In genomic region chr9:126804696-126805545, GRCh38 we compare ENCODE assay signal across 8 cellular contexts. TPM values are rescaled to one million over a fixed set of nuclear protein-coding genes. Genes with fewer than 3 reads are reported as not detected.
DNase-seq lines count a peak whose midpoint lies in the region; ATAC-seq, FAIRE-seq and TF ChIP-seq lines count a peak whose summit lies in the region.

Gene ZBTB43, plus strand, starts transcription at chr9:126805040. Its CDS starts 27,470 bp downstream, at chr9:126832510.

- peak; percentile 89 to 96 for TF ChIP-seq EP300 in tibial nerve (IDR thresholded peaks at IDR 0.05)

- TF ChIP-seq CTCF in tibial nerve (IDR thresholded peaks at IDR 0.05), result peak in 1 of 5 experiments; percentile 21

- peak within 1 kb of the TSS; percentile 50 for H4K12ac ChIP-seq in trophoblast cell (ENCODE audit: low read depth, low read length)

- peak; percentile 94 for DNase-seq in GM12891 (ENCODE audit: insufficient read length, low spot score)
- DNase-seq in NCI-H146 treated with DMSO at 0.1 percent for 48 hours (lab: John Stamatoyannopoulos, UW; ENCODE audit: unreplicated experiment), result peak; percentile 79
- peak; percentile 97 to 99 (median 97) for DNase-seq in T-helper 1 cell
- peak; percentile 98 for DNase-seq in cardiac septum (ENCODE audit: low spot score)
- DNase-seq in trophoblast cell, result peak; percentile 93 to 96
- DNase-seq in tibial nerve (ENCODE audit: low spot score in 2 of 2), result peak; percentile 89 to 95

- peak within 1 kb of the TSS; percentile 88 for H4K8ac ChIP-seq in trophoblast cell (ENCODE audit: low read depth, low read length)

- H3K4me2 ChIP-seq in trophoblast cell (ENCODE audit: low read length), result peak within 1 kb of the TSS; percentile 68

- H3K9me3 ChIP-seq in trophoblast cell (ENCODE audit: insufficient read depth, low read depth, low read length) (no peaks in the 10 kb centered on the region), tibial nerve (no peaks in the 10 kb centered on the region)

- 2% methylated on average over 77 to 79 of the region's 79 CpGs for WGBS in adipose tissue, 3 donors
- WGBS in trophoblast cell (ENCODE audit: extremely low coverage, insufficient coverage, insufficient read length), result no CpG with 5 or more reads among the region's 79 CpGs
- WGBS in tibial nerve, 2 donors, result 3 to 4% methylated on average over 42 to 66 of the region's 79 CpGs

- no peaks in the 10 kb centered on the region for H3K36me3 ChIP-seq in trophoblast cell (ENCODE audit: control insufficient read depth in 1 of 2, insufficient read depth in 2 of 2, low read length in 2 of 2)
- H3K36me3 ChIP-seq in tibial nerve, result peaks cover 0 to 11% (median 0%) of the 10 kb centered on the region in 3 donors

- H3K79me2 ChIP-seq in trophoblast cell (ENCODE audit: control insufficient read depth, insufficient read depth, low read length, poor library complexity), result peaks cover 5% of the 10 kb centered on the region

- H3K4me1 ChIP-seq in trophoblast cell (ENCODE audit: control insufficient read depth in 1 of 2, insufficient read depth in 2 of 2, low read length in 2 of 2) (peaks cover 5 to 6% of the 10 kb centered on the region in 2 experiments), tibial nerve (peaks cover 0 to 39% (median 15%) of the 10 kb centered on the region in 4 donors)

- peak within 1 kb of the TSS; percentile 43 for H3K4ac ChIP-seq in trophoblast cell (ENCODE audit: low read depth, low read length)

- TF ChIP-seq POLR2A in GM12891 (IDR thresholded peaks at IDR 0.05; ENCODE audit: low read depth, low read length), result peak; percentile 91
- TF ChIP-seq POLR2A in tibial nerve (IDR thresholded peaks at IDR 0.05), result peak; percentile 45 to 68

- peak within 1 kb of the TSS; percentile 79 for H3K9ac ChIP-seq in trophoblast cell (ENCODE audit: low read length)

- no peak within 1 kb of the TSS for H2AK5ac ChIP-seq in trophoblast cell (ENCODE audit: low read length)

- H3K79me1 ChIP-seq in trophoblast cell (ENCODE audit: low read length), result peaks cover 4% of the 10 kb centered on the region

- FAIRE-seq in GM12891 (lab: Jason Lieb, UNC), result peak; percentile 93

- H2BK5ac ChIP-seq in trophoblast cell (ENCODE audit: low read depth, low read length, poor library complexity), result peak within 1 kb of the TSS; percentile 21

- H2BK12ac ChIP-seq in trophoblast cell (ENCODE audit: low read length), result no peak within 1 kb of the TSS

- H2BK120ac ChIP-seq in trophoblast cell (ENCODE audit: insufficient read depth, low read length, poor library complexity), result peak within 1 kb of the TSS; percentile 34

- peak within 1 kb of the TSS; percentile 83 for H2AFZ ChIP-seq in trophoblast cell (ENCODE audit: insufficient read depth, low read length, poor library complexity)

- H3K18ac ChIP-seq in trophoblast cell (ENCODE audit: low read length), result peak within 1 kb of the TSS; percentile 40

- intact Hi-C loops in cardiac septum (cut with DNase I), result no loop called here

- H3K23ac ChIP-seq in trophoblast cell (ENCODE audit: low read length), result no peak within 1 kb of the TSS

- ATAC-seq in HG02840 (IDR thresholded peaks at IDR 0.05; ENCODE audit: low FRiP score, unreplicated experiment), result peak; percentile 81

- no peaks in the 10 kb centered on the region for H3K27me3 ChIP-seq in trophoblast cell (ENCODE audit: insufficient read depth, low read length)
- no peaks in the 10 kb centered on the region for H3K27me3 ChIP-seq in tibial nerve

- H3K27ac ChIP-seq in adipose tissue (ENCODE audit: low read depth, low read length) (peak within 1 kb of the TSS; percentile 71), trophoblast cell (ENCODE audit: low read depth, low read length) (peak within 1 kb of the TSS; percentile 61), tibial nerve (peak within 1 kb of the TSS in 3 of 4 donors; percentile 55 to 90 (median 84))

- peak within 1 kb of the TSS; percentile 58 for H4K91ac ChIP-seq in trophoblast cell (ENCODE audit: low read depth, low read length)

- H3K4me3 ChIP-seq in trophoblast cell (ENCODE audit: low read depth, low read length) (peak within 1 kb of the TSS; percentile 88), tibial nerve (peak within 1 kb of the TSS; percentile 60 to 96 (median 84))

- peak within 1 kb of the TSS; percentile 57 for H3K14ac ChIP-seq in trophoblast cell (ENCODE audit: low read length)

TF ChIP-seq in GM12891, 5 proteins besides CTCF, POLR2A, EP300 and RAD21:
- TF ChIP-seq PAX5 (IDR thresholded peaks at IDR 0.05; ENCODE audit: insufficient read depth, low read length, severe bottlenecking), result no peak
- peak; percentile 91 for TF ChIP-seq POLR2AphosphoS5 (IDR thresholded peaks at IDR 0.05; ENCODE audit: low read depth, low read length)
- TF ChIP-seq SPI1 (IDR thresholded peaks at IDR 0.05; ENCODE audit: low read depth, low read length), result no peak
- TF ChIP-seq POU2F2 (IDR thresholded peaks at IDR 0.05; ENCODE audit: low read depth, low read length), result peak; percentile 59
- TF ChIP-seq TAF1 (IDR thresholded peaks at IDR 0.05; ENCODE audit: low read depth, low read length), result peak; percentile 87
TF ChIP-seq in GM12891: peak in this region for 3.

RNA-seq across cellular contexts. Expression of gene ZBTB43, which starts in this region (rescaled TPM):
- polyA plus RNA-seq in GM12891 (2012; ENCODE audit: low read depth, missing spikeins), result 4.8 TPM
- 1 to 10 TPM; 2.0 to 5.1 (median 2.5) TPM for polyA plus RNA-seq in adipose tissue
- total RNA-seq in cardiac septum (38.9 TPM), tibial nerve (10 to 100 TPM in 2 of 4 donors, 1 to 10 TPM in 2; 6.0 to 10.4 (median 9.4) TPM)
- polyA plus RNA-seq in trophoblast cell (2013), result 10.3 and 10.5 TPM in 2 replicates

Comparison
In these comparisons a context has a peak if more than half of its experiments do, and no peak if none do; other contexts are left out.
1. Peak in every context shown above with its lines: DNase-seq, ATAC-seq, H3K4me3 ChIP-seq and H3K27ac ChIP-seq.